ENCODE assay signal across 11 cellular contexts in the genomic region with DNA sequence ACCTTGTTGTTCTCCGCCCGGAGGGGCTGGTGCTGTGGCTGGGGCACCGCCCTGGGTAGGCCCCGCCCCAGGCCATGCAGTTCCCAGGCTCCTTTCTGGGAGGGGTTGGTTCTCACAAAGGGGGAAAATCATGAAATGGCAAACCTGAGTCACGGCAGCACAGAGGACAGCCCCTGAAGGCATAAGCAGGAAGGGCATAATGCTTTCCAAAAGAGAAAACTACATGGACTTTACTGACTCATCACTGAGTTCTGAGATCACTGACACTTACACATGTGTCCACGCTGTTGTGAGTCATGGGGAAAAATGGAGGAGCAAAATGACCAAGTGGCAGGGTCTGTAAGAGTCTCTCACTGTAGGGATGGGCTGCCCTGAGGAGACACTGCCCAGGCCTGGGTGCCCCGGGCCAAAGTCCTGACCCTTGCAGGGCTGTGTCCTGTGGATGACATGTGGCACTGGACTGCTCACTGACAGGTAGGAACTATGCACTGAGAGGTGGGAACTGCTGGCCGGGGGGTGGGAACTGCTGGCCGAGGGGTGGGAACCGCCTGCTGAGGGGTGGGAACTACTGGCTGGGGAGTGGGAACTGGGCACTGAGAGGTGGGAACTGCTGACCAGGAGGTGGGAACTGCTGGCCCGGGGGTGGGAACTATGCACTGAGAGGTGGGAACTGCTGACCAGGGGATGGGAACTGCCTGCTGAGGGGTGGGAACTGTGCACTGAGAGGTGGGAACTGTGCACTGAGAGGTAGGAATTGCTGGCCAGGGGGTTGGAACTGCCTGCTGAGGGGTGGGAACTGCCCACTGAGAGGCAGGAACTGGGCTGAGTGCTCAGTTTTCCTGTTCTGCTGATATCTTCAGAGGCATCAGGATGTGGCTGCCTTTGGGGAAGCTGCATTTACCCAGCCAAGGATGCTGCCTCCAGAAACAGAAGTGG.
DNase-seq lines count a peak whose midpoint lies in the region; ATAC-seq and TF ChIP-seq lines count a peak whose summit lies in the region.
"Had no signal": no experiment of that assay in that cellular context is flagged by ENCODE, and none has a peak within 500 bp of the region (broad histone marks: within the 10 kb centered on the region; RNA-seq: fewer than 3 reads in every experiment).

No MANE protein-coding gene starts in this region.

- H3K27me3 ChIP-seq in ovary: no peaks in the 10 kb centered on the region
- H3K27me3 ChIP-seq: testis had no signal

- H3K27ac Mint-ChIP-seq in Calu3 (ENCODE audit: unreplicated experiment): peak overlapping the region; percentile 82

- no peak for TF ChIP-seq EP300 in ovary (IDR thresholded peaks at IDR 0.05)

- no peak for TF ChIP-seq POLR2A in ovary (IDR thresholded peaks at IDR 0.05)

- H3K4me3 ChIP-seq in epithelial cell of esophagus (ENCODE audit: low read length): no peak overlapping the region
- H3K4me3 ChIP-seq in ovary: no peak overlapping the region
- H3K4me3 ChIP-seq: testis had no signal

- H3K4me1 Mint-ChIP-seq in Calu3 (ENCODE audit: low read depth, unreplicated experiment): peaks cover 20% of the 10 kb centered on the region

- no peaks in the 10 kb centered on the region for H3K9me3 ChIP-seq in ovary
- H3K9me3 ChIP-seq: testis had no signal

- ATAC-seq in GM21390 (IDR thresholded peaks at IDR 0.05; ENCODE audit: unreplicated experiment) (no peak), GM18517 (IDR thresholded peaks at IDR 0.05; ENCODE audit: unreplicated experiment) (no peak)

- H3K4me1 ChIP-seq in ovary (ENCODE audit: insufficient read depth): peaks cover 16% of the 10 kb centered on the region
- H3K4me1 ChIP-seq: testis had no signal

- TF ChIP-seq CTCF in Calu3 (IDR thresholded peaks at IDR 0.05; ENCODE audit: unreplicated experiment): no peak
- no peak for TF ChIP-seq CTCF in epithelial cell of esophagus (IDR thresholded peaks at IDR 0.05; ENCODE audit: insufficient read depth, low read depth, low read length, missing control alignments)
- TF ChIP-seq CTCF in ovary (IDR thresholded peaks at IDR 0.05): no peak

- no peaks in the 10 kb centered on the region for H3K36me3 ChIP-seq in ovary

- BruUV-seq in Calu3 (replicated peaks; lab: Mats Ljungman, UMichigan): no TSS peak

- intact Hi-C loops in Calu3 (cut with micrococcal nuclease; ENCODE audit: unreplicated experiment) (no loop called here), ovary (cut with DNase I) (no loop called here)

- CTCF ChIA-PET in Calu3 (lab: Charles Lee): interaction anchor here (0.6 to 0.7 kb wide), 2 partner anchors 24 to 141 kb away, joined by 3 to 5 read pairs; no protein-coding TSS in a partner anchor

- H3K27me3 Mint-ChIP-seq in Calu3 (ENCODE audit: unreplicated experiment): no peaks in the 10 kb centered on the region

- H3K27ac ChIP-seq in ovary: peak overlapping the region; percentile 29 to 40
- H3K27ac ChIP-seq: testis had no signal

- peak overlapping the region; percentile 38 for H3K4me3 Mint-ChIP-seq in Calu3 (ENCODE audit: low read depth, unreplicated experiment)

- DNase-seq in Calu3 (peak; percentile 44), MV-4-11 (lab: John Stamatoyannopoulos, UW) (peak; percentile 48), epithelial cell of esophagus (ENCODE audit: low read depth) (peak; percentile 86), ovary (peak in 3 of 5 donors; percentile 31 to 69 (median 32)), NCI-H526 treated with DMSO at 0.1 percent for 48 hours (lab: John Stamatoyannopoulos, UW) (no peak)
- no peak for DNase-seq in effector CD4-positive, alpha-beta T cell
- DNase-seq: activated gamma-delta T cell treated with Interleukin-2 at 50 U/mL for 16 hours, NCI-H2029, testis had no signal

- H3K36me3 Mint-ChIP-seq in Calu3 (ENCODE audit: insufficient read depth, unreplicated experiment): peaks cover 11% of the 10 kb centered on the region

- no peaks in the 10 kb centered on the region for H3K9me3 Mint-ChIP-seq in Calu3 (ENCODE audit: low read depth, unreplicated experiment)

- WGBS in ovary, 3 donors: 64 to 68% (median 65%) methylated on average over 11 of the region's 11 CpGs

Comparison
In these comparisons a context has a peak if more than half of its experiments do, and no peak if none do; other contexts are left out.
1. DNase-seq: peak in Calu3 (single experiment), MV-4-11 (single experiment), epithelial cell of esophagus (single experiment) and ovary (3 of 5); none in effector CD4-positive, alpha-beta T cell (single experiment) and NCI-H526 treated with DMSO at 0.1 percent for 48 hours (single experiment).